In genomic region chr17:42457107-42457787, GRCh38 we compare ENCODE assay signal across 8 cellular contexts. TPM values are rescaled to one million over a fixed set of nuclear protein-coding genes. Genes with fewer than 3 reads are reported as not detected.
DNase-seq lines count a peak whose midpoint lies in the region; ATAC-seq and TF ChIP-seq lines count a peak whose summit lies in the region.
"Had no signal": no experiment of that assay in that cellular context is flagged by ENCODE, and none has a peak within 500 bp of the region (broad histone marks: within the 10 kb centered on the region; RNA-seq: fewer than 3 reads in every experiment).

No MANE protein-coding gene starts in this region.

- H3K27ac ChIP-seq in HEK293 (ENCODE audit: extremely low read depth, low read depth, low read length): no peak overlapping the region

- POLR2A ChIA-PET in HEK293 (lab: Yijun Ruan, JAX) (no interaction called here), T-cell (lab: Charles Lee) (no interaction called here)

- CTCF ChIA-PET in HEK293 (lab: Yijun Ruan, JAX) (interaction anchor here (1.2 to 1.8 kb wide), 2 partner anchors 17 to 29 kb away, joined by 4 to 7 read pairs; no protein-coding TSS in a partner anchor), T-cell (lab: Charles Lee) (interaction anchor here (0.6 to 0.8 kb wide), 4 partner anchors 16 to 70 kb away, joined by 3 to 5 read pairs (median 3); no protein-coding TSS in a partner anchor)

- peaks cover 9 to 16% of the 10 kb centered on the region in 2 experiments for H3K36me3 ChIP-seq in HEK293 (ENCODE audit: control insufficient read depth in 2 of 2, insufficient read depth in 1 of 2, low read length in 2 of 2)

- peaks cover 41 to 57% (median 47%) of the 10 kb centered on the region in 3 donors for H3K4me1 Mint-ChIP-seq in T-cell
- H3K4me1 Mint-ChIP-seq in stimulated activated naive B cell treated with anti-CD40 and anti-IgM and Interleukin-4, amounts not matched to agents 10 μg/mL and 1 μg/mL and 100 μg/mL, for 72 hours: peaks cover 47 to 78% of the 10 kb centered on the region in 2 donors

- H3K27me3 Mint-ChIP-seq in T-cell: peaks cover 0 to 5% of the 10 kb centered on the region in 2 donors
- H3K27me3 Mint-ChIP-seq in stimulated activated naive B cell treated with anti-CD40 and anti-IgM and Interleukin-4, amounts not matched to agents 10 μg/mL and 1 μg/mL and 100 μg/mL, for 72 hours: no peaks in the 10 kb centered on the region

- peaks cover 5% of the 10 kb centered on the region for H3K4me1 ChIP-seq in HEK293 (ENCODE audit: control insufficient read depth, insufficient read depth, low read length)

- no peak for ATAC-seq in T-cell (replicated peaks in 1 of 4)
- peak; percentile 43 to 48 for ATAC-seq in stimulated activated naive B cell treated with anti-CD40 and anti-IgM and Interleukin-4, amounts not matched to agents 10 μg/mL and 1 μg/mL and 100 μg/mL, for 72 hours (replicated peaks)
- ATAC-seq: HCT116 had no signal

- H3K4me3 ChIP-seq in HEK293 (ENCODE audit: low read depth, low read length): no peak overlapping the region

- H3K4me3 Mint-ChIP-seq in T-cell: peak overlapping the region; percentile 61 to 95 (median 75)
- peak overlapping the region; percentile 76 to 95 for H3K4me3 Mint-ChIP-seq in stimulated activated naive B cell treated with anti-CD40 and anti-IgM and Interleukin-4, amounts not matched to agents 10 μg/mL and 1 μg/mL and 100 μg/mL, for 72 hours

- H3K9me3 ChIP-seq in HEK293 (ENCODE audit: control insufficient read depth, insufficient read depth, low read depth, low read length): no peaks in the 10 kb centered on the region

- peaks cover 3% of the 10 kb centered on the region for H3K36me3 Mint-ChIP-seq in T-cell
- peaks cover 10 to 27% of the 10 kb centered on the region in 2 donors for H3K36me3 Mint-ChIP-seq in stimulated activated naive B cell treated with anti-CD40 and anti-IgM and Interleukin-4, amounts not matched to agents 10 μg/mL and 1 μg/mL and 100 μg/mL, for 72 hours

- DNase-seq in T-cell: no peak
- DNase-seq in globus pallidus (ENCODE audit: low spot score): peak; percentile 40
- DNase-seq in stimulated activated naive B cell treated with anti-CD40 and anti-IgM and Interleukin-4, amounts not matched to agents 10 μg/mL and 1 μg/mL and 100 μg/mL, for 72 hours: peak; percentile 32
- no peak for DNase-seq in NCI-H146 treated with DMSO at 0.1 percent for 48 hours (lab: John Stamatoyannopoulos, UW; ENCODE audit: unreplicated experiment)
- no peak for DNase-seq in kidney tubule cell (ENCODE audit: low spot score)
- DNase-seq in NCI-H1105 treated with DMSO at 0.1 percent for 48 hours (lab: John Stamatoyannopoulos, UW): no peak

- H3K27ac Mint-ChIP-seq in T-cell: peak overlapping the region; percentile 23 to 81
- peak overlapping the region; percentile 91 for H3K27ac Mint-ChIP-seq in stimulated activated naive B cell treated with anti-CD40 and anti-IgM and Interleukin-4, amounts not matched to agents 10 μg/mL and 1 μg/mL and 100 μg/mL, for 72 hours

- no peak for TF ChIP-seq CTCF in HEK293 (tag by site-specific recombination; IDR thresholded peaks at IDR 0.05)

- H3K9me3 Mint-ChIP-seq in T-cell: no peaks in the 10 kb centered on the region
- peaks cover 0 to 2% of the 10 kb centered on the region in 2 donors for H3K9me3 Mint-ChIP-seq in stimulated activated naive B cell treated with anti-CD40 and anti-IgM and Interleukin-4, amounts not matched to agents 10 μg/mL and 1 μg/mL and 100 μg/mL, for 72 hours

TF ChIP-seq in HEK293, 187 proteins besides CTCF, POLR2A, EP300 and RAD21:
- peak; percentile 45 for TF ChIP-seq SCRT2 (tag by site-specific recombination; IDR thresholded peaks at IDR 0.05)
- TF ChIP-seq ZNF707 (tag by site-specific recombination; IDR thresholded peaks at IDR 0.05): no peak
- TF ChIP-seq ZNF558 (tag by site-specific recombination; IDR thresholded peaks at IDR 0.05): no peak
- no peak for TF ChIP-seq ZNF488 (tag by site-specific recombination; IDR thresholded peaks at IDR 0.05)
- no peak for TF ChIP-seq ZBTB7A (tag by site-specific recombination; IDR thresholded peaks at IDR 0.05; ENCODE audit: low read depth)
- no peak for TF ChIP-seq ZNF114 (tag by site-specific recombination; IDR thresholded peaks at IDR 0.05)
- 0 out of 2 replicates have a peak, but pooled peaks have one; percentile 27 for TF ChIP-seq PRDM6 (tag by site-specific recombination; IDR thresholded peaks at IDR 0.05)
- TF ChIP-seq ZNF146 (tag by site-specific recombination; IDR thresholded peaks at IDR 0.05): no peak

RNA-seq across cellular contexts. Expression of gene ATP6V0A1, which starts 1.4 kb away (rescaled TPM):
- 10 to 100 TPM; 11.1 to 18.0 (median 14.9) TPM for total RNA-seq in T-cell

RNA-seq across cellular contexts. Expression of gene CAVIN1, which starts 34.2 kb away (rescaled TPM):
- total RNA-seq in T-cell: 1 to 10 TPM in 4 of 5 donors, under 1 TPM in 1; 0.83 to 2.3 (median 2.1) TPM

Comparison
In these comparisons a context has a peak if more than half of its experiments do, and no peak if none do; other contexts are left out.
1. ATAC-seq: peak in stimulated activated naive B cell treated with anti-CD40 and anti-IgM and Interleukin-4, amounts not matched to agents 10 μg/mL and 1 μg/mL and 100 μg/mL, for 72 hours (2 of 2); none in T-cell (0 of 4).
2. DNase-seq: peak in globus pallidus (single experiment) and stimulated activated naive B cell treated with anti-CD40 and anti-IgM and Interleukin-4, amounts not matched to agents 10 μg/mL and 1 μg/mL and 100 μg/mL, for 72 hours (single experiment); none in T-cell (0 of 34), NCI-H146 treated with DMSO at 0.1 percent for 48 hours (single experiment), kidney tubule cell (single experiment) and NCI-H1105 treated with DMSO at 0.1 percent for 48 hours (single experiment).